ENCODE assay signal across 8 cellular contexts in the genomic region with DNA sequence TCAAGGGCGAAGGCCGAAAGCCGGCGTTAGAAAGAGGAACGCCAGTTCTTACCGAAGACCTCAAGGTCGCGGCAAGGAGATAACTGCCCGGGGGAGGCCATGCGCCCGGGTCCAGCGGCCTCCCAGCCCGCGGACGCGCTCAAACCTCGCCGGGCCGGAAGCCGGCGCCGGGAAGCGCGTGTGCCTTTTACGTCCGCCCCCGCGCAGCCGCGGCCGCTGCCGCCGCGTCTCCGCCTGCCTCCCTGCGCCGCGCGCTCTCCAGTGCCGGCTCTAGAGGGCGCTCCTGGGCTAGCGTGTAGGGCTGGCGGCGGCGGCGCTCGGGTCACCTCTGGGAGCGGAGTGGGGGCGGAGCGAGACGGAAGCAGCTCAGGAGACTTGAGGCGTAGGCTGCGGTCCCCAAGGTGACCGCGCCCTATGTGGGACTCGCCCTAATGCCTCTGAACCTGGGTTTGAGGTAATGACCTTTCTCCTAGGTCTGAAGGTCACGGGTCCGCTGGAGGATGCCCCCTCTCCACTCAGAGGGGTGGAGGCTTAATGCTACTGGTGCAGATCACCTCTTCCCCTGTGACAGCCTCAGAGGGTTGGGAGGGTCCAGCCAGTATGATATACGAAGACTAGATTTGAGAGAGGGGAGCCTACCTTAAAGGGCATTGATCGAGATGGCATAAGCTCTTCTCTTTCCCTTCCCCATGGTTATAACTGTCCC. TPM values are rescaled to one million over a fixed set of nuclear protein-coding genes. Genes with fewer than 3 reads are reported as not detected.
DNase-seq lines count a peak whose midpoint lies in the region; ATAC-seq and TF ChIP-seq lines count a peak whose summit lies in the region.

No MANE protein-coding gene starts in this region.

- H3K27me3 Mint-ChIP-seq in HFFc6 (ENCODE audit: insufficient read depth): no peaks in the 10 kb centered on the region; the same call in 1 of the 2 replicates

- no peaks in the 10 kb centered on the region for H3K4me1 Mint-ChIP-seq in HFFc6 (ENCODE audit: low read depth)

- H3K9ac ChIP-seq in adipocyte (ENCODE audit: low read length): peak overlapping the region; percentile 92

- no peaks in the 10 kb centered on the region for H3K9me3 Mint-ChIP-seq in HFFc6

- peak; percentile 80 for DNase-seq in GM10266 (ENCODE audit: extremely low spot score)
- DNase-seq in HFFc6: peak; percentile 51
- peak; percentile 18 for DNase-seq in NCI-H1048 (lab: John Stamatoyannopoulos, UW)
- peak; percentile 2 to 32 for DNase-seq in SW 1271 (lab: John Stamatoyannopoulos, UW)
- DNase-seq in adipocyte (ENCODE audit: low read depth): peak; percentile 92
- peak; percentile 90 for DNase-seq in left cardiac atrium
- peak; percentile 79 for DNase-seq in prostate gland (ENCODE audit: low spot score)
- DNase-seq in ureter (ENCODE audit: low spot score): peak; percentile 89

- H3K36me3 ChIP-seq in adipocyte (ENCODE audit: control insufficient read depth, insufficient read depth, low read length, severe bottlenecking) (peaks cover 19% of the 10 kb centered on the region), prostate gland (no peaks in the 10 kb centered on the region)

- H3K27ac Mint-ChIP-seq in HFFc6: peak overlapping the region; percentile 83

- peak overlapping the region; percentile 88 for H3K4me3 Mint-ChIP-seq in HFFc6

- under 1% methylated on average over 29 of the region's 60 CpGs for WGBS in prostate gland

- H3K27me3 ChIP-seq in adipocyte (replicated peaks; ENCODE audit: control insufficient read depth, insufficient read depth, low read length) (no peaks in the 10 kb centered on the region), prostate gland (replicated peaks; ENCODE audit: insufficient read depth) (no peaks in the 10 kb centered on the region)

- peak overlapping the region; percentile 87 to 88 for H3K27ac ChIP-seq in prostate gland

- ATAC-seq in left cardiac atrium: peak; percentile 86 to 93

- peaks cover 6% of the 10 kb centered on the region; the same call in 1 of the 2 replicates for H3K36me3 Mint-ChIP-seq in HFFc6 (ENCODE audit: low read depth)

- H3K4me3 ChIP-seq in adipocyte (ENCODE audit: low read length): peak overlapping the region; percentile 89
- H3K4me3 ChIP-seq in prostate gland: peak overlapping the region; percentile 52 to 53

- peak; percentile 82 for TF ChIP-seq CTCF in GM10266 (IDR thresholded peaks at IDR 0.05; ENCODE audit: control insufficient read depth, insufficient read depth, low read depth, missing control alignments)
- TF ChIP-seq CTCF in HFFc6 (IDR thresholded peaks at IDR 0.05): peak; percentile 80
- TF ChIP-seq CTCF in prostate gland (IDR thresholded peaks at IDR 0.05): peak; percentile 65 to 90 (median 79)

- intact Hi-C loops in left cardiac atrium (cut with DNase I) (loop anchor here in 1 of 2 donors (10.0 kb wide), 1 partner anchor 96 kb away; a partner anchor contains a TSS), prostate gland (cut with DNase I) (loop anchor here (5.0 to 10.0 kb wide), 2 partner anchors 72 to 106 kb away; a partner anchor contains a TSS)

- H3K9me3 ChIP-seq in adipocyte (ENCODE audit: control insufficient read depth, low read length): no peaks in the 10 kb centered on the region
- no peaks in the 10 kb centered on the region for H3K9me3 ChIP-seq in prostate gland

- H3K4me1 ChIP-seq in adipocyte (ENCODE audit: control insufficient read depth, insufficient read depth, low read length): peaks cover 5% of the 10 kb centered on the region
- H3K4me1 ChIP-seq in prostate gland (replicated peaks): no peaks in the 10 kb centered on the region

- peak; percentile 45 for TF ChIP-seq POLR2A in prostate gland (IDR thresholded peaks at IDR 0.05)

RNA-seq across cellular contexts. Expression of a gene that starts 0.8 kb away (rescaled TPM):
- 100 to 1,000 TPM; 223 to 296 (median 270) TPM for total RNA-seq in HFFc6 (2021; fragmentation: NEBNext Ultra II Directional; extraction: Animal tissue kit (Norgen Biotek cat#: 25700))
- total RNA-seq in left cardiac atrium (100 to 1,000 TPM; 151 to 205 TPM), prostate gland (100 to 1,000 TPM; 230 to 237 TPM), ureter (243 TPM)

Comparison
In these comparisons a context has a peak if more than half of its experiments do, and no peak if none do; other contexts are left out.
1. Peak in every context shown above with its lines: DNase-seq, ATAC-seq, H3K4me3 ChIP-seq and H3K27ac ChIP-seq.
2. DNase-seq: peak in every context shown above with its lines; median percentile 92 in adipocyte; 90 in left cardiac atrium; 89 in ureter; 80 in GM10266; 79 in prostate gland; 51 in HFFc6; 18 in NCI-H1048; 17 in SW 1271.